10 cellular contexts compared by ENCODE assay signal in the genomic region with DNA sequence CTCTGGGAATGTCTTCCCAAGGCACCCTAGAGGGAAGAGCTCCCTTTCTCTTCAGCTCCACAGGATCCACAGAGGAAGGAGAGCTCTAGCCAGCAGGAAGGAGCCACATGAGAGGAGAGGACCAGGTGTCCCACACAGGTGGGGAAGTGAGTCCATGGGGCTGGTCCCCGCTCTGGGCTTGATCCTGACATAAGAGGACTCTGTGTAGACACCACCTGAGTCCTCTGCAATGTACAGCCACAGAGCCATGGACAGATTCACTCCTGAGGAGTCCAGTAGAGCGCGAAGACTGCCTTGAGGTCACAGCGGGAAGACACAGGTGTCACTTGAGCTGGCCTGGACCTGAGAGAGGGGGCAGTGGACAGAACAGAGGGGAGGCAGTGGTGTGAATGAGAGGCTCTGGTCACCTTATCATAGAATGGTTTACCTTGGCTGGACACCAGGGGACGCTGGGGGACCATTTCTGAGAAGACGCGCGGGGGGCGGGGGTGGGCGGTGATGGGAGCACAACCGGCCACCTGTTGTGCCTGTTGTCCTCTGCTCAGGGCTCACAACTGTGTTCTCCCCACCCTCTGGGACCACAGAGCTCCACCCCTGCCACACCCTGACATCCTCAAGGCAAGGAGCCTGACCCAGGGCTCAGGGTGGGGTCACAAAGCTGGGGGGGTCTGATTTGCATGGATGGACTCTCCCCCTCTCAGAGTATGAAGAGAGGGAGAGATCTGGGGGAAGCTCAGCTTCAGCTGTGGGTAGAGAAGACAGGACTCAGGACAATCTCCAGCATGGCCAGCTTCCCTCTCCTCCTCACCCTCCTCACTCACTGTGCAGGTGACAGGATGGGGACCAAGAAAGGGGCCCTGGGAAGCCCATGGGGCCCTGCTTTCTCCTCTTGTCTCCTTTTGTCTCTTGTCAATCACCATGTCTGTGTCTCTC.
DNase-seq lines count a peak whose midpoint lies in the region; ATAC-seq, FAIRE-seq and TF ChIP-seq lines count a peak whose summit lies in the region.
"Had no signal": no experiment of that assay in that cellular context is flagged by ENCODE, and none has a peak within 500 bp of the region (broad histone marks: within the 10 kb centered on the region; RNA-seq: fewer than 3 reads in every experiment).

No MANE protein-coding gene starts in this region.

- RAD21 ChIA-PET in GM12878 (lab: Charles Lee; ENCODE audit: unreplicated experiment) = interaction anchor here (0.9 to 1.2 kb wide), 2 partner anchors 43 to 82 kb away, joined by 3 to 4 read pairs; no protein-coding TSS in a partner anchor

- no TSS peak for BruUV-seq in GM12878 (replicated peaks; lab: Mats Ljungman, UMichigan)

- in situ Hi-C loops in GM12878 (cut with MboI) = no loop called here

- H2AFZ ChIP-seq in GM12878 (ENCODE audit: control insufficient read depth, low read depth, low read length) = no peak overlapping the region

- no peaks in the 10 kb centered on the region for H3K36me3 ChIP-seq in GM12878 (ENCODE audit: control insufficient read depth in 2 of 2, insufficient read depth in 2 of 2, low read length in 1 of 2)

- no peaks in the 10 kb centered on the region for H3K79me2 ChIP-seq in GM12878 (ENCODE audit: control insufficient read depth, insufficient read depth, low read length)

- no peak for TF ChIP-seq EP300 in GM12878 (IDR thresholded peaks at IDR 0.05; ENCODE audit: borderline replicate concordance in 1 of 2, control insufficient read depth in 1 of 2, low read depth in 2 of 2, low read length in 2 of 2)

- no peaks in the 10 kb centered on the region for H3K4me1 ChIP-seq in GM12878 (ENCODE audit: control insufficient read depth, insufficient read depth, low read length)
- H3K4me1 ChIP-seq: psoas muscle had no signal

- no peak overlapping the region for H3K27ac ChIP-seq in GM12878 (ENCODE audit: control insufficient read depth, insufficient read depth)
- H3K27ac ChIP-seq in substantia nigra (ENCODE audit: low read depth, low read length, poor library complexity, severe bottlenecking) = no peak overlapping the region
- H3K27ac ChIP-seq: psoas muscle had no signal

- POLR2A ChIA-PET in GM12878 (lab: Charles Lee) = no interaction called here

- no peak overlapping the region for H3K4me2 ChIP-seq in GM12878 (ENCODE audit: control insufficient read depth, insufficient read depth)

- H3K4me3 ChIP-seq in GM12878 (no peak overlapping the region), retinal pigment epithelial cell (ENCODE audit: low read length) (no peak overlapping the region)
- H3K4me3 ChIP-seq: psoas muscle had no signal

- WGBS in GM12878 (ENCODE audit: insufficient coverage, insufficient replicate concordance, low lambda C conversion rate, missing lambda C conversion rate) = 13% methylated on average over 10 of the region's 11 CpGs

- peak; percentile 27; the same call in 1 of the 2 replicates for TF ChIP-seq RAD21 in GM12878 (IDR thresholded peaks at IDR 0.05; ENCODE audit: insufficient read depth, low read depth, low read length)

- no peak overlapping the region for H3K9ac ChIP-seq in GM12878 (ENCODE audit: control insufficient read depth, insufficient read depth, low read length)

- CTCF ChIA-PET in GM12878 (lab: Yijun Ruan, JAX) = interaction anchor here (0.6 to 2.4 kb wide), 5 partner anchors 11 to 109 kb away, joined by 3 to 9 read pairs (median 3); no protein-coding TSS in a partner anchor

- no peak for TF ChIP-seq POLR2A in GM12878 (IDR thresholded peaks at IDR 0.05; ENCODE audit: low read depth, low read length)

- FAIRE-seq in GM12878 (lab: Jason Lieb, UNC) = no peak
- FAIRE-seq: kidney had no signal

- H3K9me3 ChIP-seq in GM12878 (replicated peaks; ENCODE audit: control insufficient read depth, insufficient read depth, low read length) = no peaks in the 10 kb centered on the region
- H3K9me3 ChIP-seq: psoas muscle had no signal

- no peaks in the 10 kb centered on the region for H4K20me1 ChIP-seq in GM12878 (ENCODE audit: control insufficient read depth, insufficient read depth)

- TF ChIP-seq CTCF in GM12872 (IDR thresholded peaks at IDR 0.05; ENCODE audit: insufficient read depth, low read depth, low read length) = peak; percentile 59
- peak in 2 of 3 experiments; percentile 3 to 48; a peak in 2 of 6 replicates for TF ChIP-seq CTCF in GM12878 (IDR thresholded peaks at IDR 0.05 in 2 of 3, conservative IDR thresholded peaks at IDR 0.05 in 1 of 3; ENCODE audit: control insufficient read depth in 2 of 3, extremely low read depth in 1 of 3, insufficient read depth in 1 of 3, low read depth in 3 of 3, low read length in 3 of 3)
- peak; percentile 22 for TF ChIP-seq CTCF in retinal pigment epithelial cell (conservative IDR thresholded peaks at IDR 0.05; ENCODE audit: low read depth, low read length)

- intact Hi-C loops in GM12878 (cut with micrococcal nuclease; ENCODE audit: unreplicated experiment) = no loop called here

- ATAC-seq in GM12878 (peak; percentile 41), GM18519 (IDR thresholded peaks at IDR 0.05; ENCODE audit: low FRiP score, unreplicated experiment) (no peak)
- ATAC-seq: psoas muscle had no signal

- no peaks in the 10 kb centered on the region for H3K27me3 ChIP-seq in GM12878 (replicated peaks in 1 of 2; ENCODE audit: control insufficient read depth in 2 of 2, insufficient read depth in 2 of 2, low read length in 1 of 2)

- SMC1A ChIA-PET in GM12878 (lab: Charles Lee; ENCODE audit: uncharacterized antibody, unreplicated experiment) = interaction anchor here (0.9 to 1.0 kb wide), 2 partner anchors 82 to 207 kb away, joined by 3 to 4 read pairs; no protein-coding TSS in a partner anchor

- DNase-seq in LHCN-M2 (ENCODE audit: low read depth) (peak; percentile 54), GM12878 (ENCODE audit: low read depth, low spot score) (no peak), retinal pigment epithelial cell (ENCODE audit: low read depth) (no peak), substantia nigra (lab: John Stamatoyannopoulos, UW) (no peak)
- DNase-seq in stimulated activated CD4-positive, alpha-beta T cell treated with anti-CD3 and anti-CD28 coated beads, Interleukin-4, amount 100 ng/mL, for 4 hours = no peak
- DNase-seq: effector memory CD4-positive, alpha-beta T cell; kidney; psoas muscle had no signal

TF ChIP-seq in GM12878, 131 proteins besides CTCF, POLR2A, EP300 and RAD21:
- TF ChIP-seq NRF1 (conservative IDR thresholded peaks at IDR 0.05; ENCODE audit: low read depth, low read length) (no peak), ZNF207 (IDR thresholded peaks at IDR 0.05; ENCODE audit: borderline replicate concordance) (no peak)
- TF ChIP-seq, protein P1, sequence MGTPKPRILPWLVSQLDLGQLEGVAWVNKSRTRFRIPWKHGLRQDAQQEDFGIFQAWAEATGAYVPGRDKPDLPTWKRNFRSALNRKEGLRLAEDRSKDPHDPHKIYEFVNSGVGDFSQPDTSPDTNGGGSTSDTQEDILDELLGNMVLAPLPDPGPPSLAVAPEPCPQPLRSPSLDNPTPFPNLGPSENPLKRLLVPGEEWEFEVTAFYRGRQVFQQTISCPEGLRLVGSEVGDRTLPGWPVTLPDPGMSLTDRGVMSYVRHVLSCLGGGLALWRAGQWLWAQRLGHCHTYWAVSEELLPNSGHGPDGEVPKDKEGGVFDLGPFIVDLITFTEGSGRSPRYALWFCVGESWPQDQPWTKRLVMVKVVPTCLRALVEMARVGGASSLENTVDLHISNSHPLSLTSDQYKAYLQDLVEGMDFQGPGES (IDR thresholded peaks at IDR 0.05) = no peak
TF ChIP-seq in GM12878: peak in this region for 0.
